In the genomic region with DNA sequence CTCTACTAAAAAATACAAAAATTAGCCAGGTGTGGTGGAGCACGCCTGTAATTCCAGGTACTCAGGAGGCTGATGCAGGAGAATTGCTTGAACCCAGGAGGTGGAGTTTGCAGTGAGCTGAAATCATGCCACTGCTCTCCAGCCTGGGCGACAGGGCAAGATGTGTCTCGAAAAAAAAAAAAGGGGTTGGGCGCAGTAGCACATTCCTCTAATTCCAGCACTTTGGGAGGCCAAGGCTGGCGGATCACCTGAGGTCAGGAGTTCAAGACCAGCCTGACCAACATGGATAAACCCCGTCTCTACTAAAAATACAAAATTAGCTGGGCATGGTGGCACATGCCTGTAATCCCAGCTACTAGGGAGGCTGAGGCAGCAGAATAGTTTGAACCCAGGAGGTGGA, we compare ENCODE assay signal across 1 cellular context.
TF ChIP-seq lines count a peak whose summit lies in the region.

No MANE protein-coding gene starts in this region.

TF ChIP-seq in HepG2, 621 proteins besides CTCF, POLR2A, EP300 and RAD21:
- TF ChIP-seq, protein P1, sequence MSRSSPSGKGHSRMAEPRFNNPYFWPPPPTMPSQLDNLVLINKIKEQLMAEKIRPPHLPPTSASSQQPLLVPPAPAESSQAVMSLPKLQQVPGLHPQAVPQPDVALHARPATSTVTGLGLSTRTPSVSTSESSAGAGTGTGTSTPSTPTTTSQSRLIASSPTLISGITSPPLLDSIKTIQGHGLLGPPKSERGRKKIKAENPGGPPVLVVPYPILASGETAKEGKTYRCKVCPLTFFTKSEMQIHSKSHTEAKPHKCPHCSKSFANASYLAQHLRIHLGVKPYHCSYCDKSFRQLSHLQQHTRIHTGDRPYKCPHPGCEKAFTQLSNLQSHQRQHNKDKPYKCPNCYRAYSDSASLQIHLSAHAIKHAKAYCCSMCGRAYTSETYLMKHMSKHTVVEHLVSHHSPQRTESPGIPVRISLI (CRISPR knock-in tag; IDR thresholded peaks at IDR 0.05; ENCODE audit: borderline replicate concordance) = peak; percentile 80; the same call in 1 of the 2 replicates
- TF ChIP-seq TEAD3 (CRISPR knock-in tag; optimal IDR thresholded peaks at IDR 0.05; ENCODE audit: borderline replicate concordance) (peak; percentile 90), RARA (CRISPR knock-in tag; IDR thresholded peaks at IDR 0.05) (0 out of 2 replicates have a peak, but pooled peaks have one; percentile 24)
- TF ChIP-seq, protein P2, sequence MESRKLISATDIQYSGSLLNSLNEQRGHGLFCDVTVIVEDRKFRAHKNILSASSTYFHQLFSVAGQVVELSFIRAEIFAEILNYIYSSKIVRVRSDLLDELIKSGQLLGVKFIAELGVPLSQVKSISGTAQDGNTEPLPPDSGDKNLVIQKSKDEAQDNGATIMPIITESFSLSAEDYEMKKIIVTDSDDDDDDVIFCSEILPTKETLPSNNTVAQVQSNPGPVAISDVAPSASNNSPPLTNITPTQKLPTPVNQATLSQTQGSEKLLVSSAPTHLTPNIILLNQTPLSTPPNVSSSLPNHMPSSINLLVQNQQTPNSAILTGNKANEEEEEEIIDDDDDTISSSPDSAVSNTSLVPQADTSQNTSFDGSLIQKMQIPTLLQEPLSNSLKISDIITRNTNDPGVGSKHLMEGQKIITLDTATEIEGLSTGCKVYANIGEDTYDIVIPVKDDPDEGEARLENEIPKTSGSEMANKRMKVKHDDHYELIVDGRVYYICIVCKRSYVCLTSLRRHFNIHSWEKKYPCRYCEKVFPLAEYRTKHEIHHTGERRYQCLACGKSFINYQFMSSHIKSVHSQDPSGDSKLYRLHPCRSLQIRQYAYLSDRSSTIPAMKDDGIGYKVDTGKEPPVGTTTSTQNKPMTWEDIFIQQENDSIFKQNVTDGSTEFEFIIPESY (CRISPR knock-in tag; IDR thresholded peaks at IDR 0.05) = 0 out of 2 replicates have a peak, but pooled peaks have one; percentile 22
